In the genomic region with DNA sequence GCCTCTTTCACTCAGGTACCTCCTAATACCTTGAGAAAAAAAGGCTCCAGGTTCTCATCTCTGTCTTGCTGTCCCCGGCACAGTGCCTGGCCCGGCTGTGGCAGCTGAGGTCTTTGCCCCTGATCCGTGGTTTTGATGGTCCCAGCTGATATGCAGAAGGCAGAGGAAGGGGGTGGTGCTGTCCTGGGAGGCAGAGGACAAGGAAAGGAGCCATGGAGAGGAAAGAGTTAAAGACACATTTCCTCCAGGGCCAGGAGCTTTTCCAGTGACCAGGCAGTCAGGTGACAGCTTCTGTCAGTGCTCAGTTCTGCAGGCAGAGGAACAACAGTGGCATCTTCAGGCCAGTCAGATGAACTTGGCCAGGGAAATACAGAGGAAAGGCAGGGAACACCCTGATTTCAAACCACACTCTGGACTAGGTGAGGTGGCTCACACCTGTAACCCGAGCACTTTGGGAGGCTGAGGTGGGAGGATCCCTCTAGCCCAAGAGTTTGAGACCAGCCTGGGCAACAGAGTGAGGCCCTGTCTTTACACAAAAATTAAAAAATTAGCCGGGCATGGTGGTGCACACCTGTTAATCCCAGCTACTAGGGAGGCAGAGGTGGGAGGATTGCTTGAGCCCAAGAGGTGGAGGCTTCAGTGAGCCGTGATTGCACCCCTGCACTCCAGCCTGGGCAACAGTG, we compare ENCODE assay signal across 8 cellular contexts.
DNase-seq lines count a peak whose midpoint lies in the region; ATAC-seq lines count a peak whose summit lies in the region.

No MANE protein-coding gene starts in this region.

- H3K36me3 ChIP-seq in adipocyte (ENCODE audit: control insufficient read depth, insufficient read depth, low read length, severe bottlenecking): no peaks in the 10 kb centered on the region

- H3K9ac ChIP-seq in adipocyte (ENCODE audit: low read length): no peak overlapping the region

- ATAC-seq in HG02938 (IDR thresholded peaks at IDR 0.05; ENCODE audit: unreplicated experiment): no peak

- peaks cover 14% of the 10 kb centered on the region for H3K4me1 ChIP-seq in adipocyte (ENCODE audit: control insufficient read depth, insufficient read depth, low read length)

- H3K4me3 ChIP-seq in adipocyte (ENCODE audit: low read length): no peak overlapping the region

- DNase-seq in NCI-H1092 treated with DMSO at 0.1 percent for 48 hours (lab: John Stamatoyannopoulos, UW) (peak; percentile 35), NCI-H1092 (lab: John Stamatoyannopoulos, UW) (no peak), NCI-H2081 (lab: John Stamatoyannopoulos, UW) (peak; percentile 42 to 69), adipocyte (ENCODE audit: low read depth) (peak; percentile 51), kidney tubule cell (ENCODE audit: low spot score) (peak; percentile 79), germinal center (ENCODE audit: low spot score) (no peak)
- no peak for DNase-seq in stimulated activated naive CD4-positive, alpha-beta T cell treated with Interleukin-2 at 50 U/mL for 16 hours (lab: John Stamatoyannopoulos, UW)

- H3K27me3 ChIP-seq in adipocyte (replicated peaks; ENCODE audit: control insufficient read depth, insufficient read depth, low read length): no peaks in the 10 kb centered on the region

- no peaks in the 10 kb centered on the region for H3K9me3 ChIP-seq in adipocyte (ENCODE audit: control insufficient read depth, low read length)

Comparison
In these comparisons a context has a peak if more than half of its experiments do, and no peak if none do; other contexts are left out.
1. DNase-seq: peak in NCI-H1092 treated with DMSO at 0.1 percent for 48 hours (single experiment), NCI-H2081 (2 of 2), adipocyte (single experiment) and kidney tubule cell (single experiment); none in NCI-H1092 (single experiment), stimulated activated naive CD4-positive, alpha-beta T cell treated with Interleukin-2 at 50 U/mL for 16 hours (single experiment) and germinal center (single experiment).